ENCODE assay signal across 2 cellular contexts in the genomic region with DNA sequence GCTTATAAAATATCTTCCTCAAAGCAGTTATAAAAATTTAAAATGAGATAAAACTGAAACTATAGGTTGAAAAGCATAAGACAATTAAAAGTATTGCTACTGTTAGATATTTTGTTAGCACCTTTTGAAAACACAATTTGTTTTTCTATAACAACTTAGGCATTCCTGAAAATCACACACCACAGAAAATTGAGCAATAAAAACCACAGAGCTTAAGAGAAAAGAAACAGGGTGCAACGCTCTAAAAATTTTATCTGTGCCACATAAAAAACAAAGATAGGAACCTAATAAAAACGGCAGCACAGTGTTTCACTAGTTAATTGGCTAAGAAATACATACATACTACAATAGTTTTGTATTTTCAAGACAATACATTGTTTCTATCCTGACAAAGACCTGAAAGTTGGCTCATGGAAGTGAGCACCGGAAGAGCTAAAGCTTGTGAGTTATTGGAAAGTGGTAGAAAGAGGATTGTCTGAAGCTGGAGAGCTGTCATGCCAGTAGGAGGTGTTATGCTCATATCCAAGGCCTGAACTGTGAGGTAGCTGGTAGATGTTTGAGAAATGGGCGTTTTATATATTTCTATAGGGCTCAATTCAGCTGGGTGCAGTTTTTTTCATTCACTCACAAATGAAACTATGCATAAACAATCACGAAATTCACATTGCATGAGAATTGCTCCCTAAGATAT.
TF ChIP-seq lines count a peak whose summit lies in the region.

No MANE protein-coding gene starts in this region.

TF ChIP-seq in SK-N-SH, 30 proteins besides CTCF, POLR2A, EP300 and RAD21 (continued from another document):
- TF ChIP-seq, protein P1, sequence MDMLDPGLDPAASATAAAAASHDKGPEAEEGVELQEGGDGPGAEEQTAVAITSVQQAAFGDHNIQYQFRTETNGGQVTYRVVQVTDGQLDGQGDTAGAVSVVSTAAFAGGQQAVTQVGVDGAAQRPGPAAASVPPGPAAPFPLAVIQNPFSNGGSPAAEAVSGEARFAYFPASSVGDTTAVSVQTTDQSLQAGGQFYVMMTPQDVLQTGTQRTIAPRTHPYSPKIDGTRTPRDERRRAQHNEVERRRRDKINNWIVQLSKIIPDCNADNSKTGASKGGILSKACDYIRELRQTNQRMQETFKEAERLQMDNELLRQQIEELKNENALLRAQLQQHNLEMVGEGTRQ (IDR thresholded peaks at IDR 0.05; ENCODE audit: borderline replicate concordance, low read depth, low read length), result no peak
- no peak for TF ChIP-seq CHD2 (IDR thresholded peaks at IDR 0.05; ENCODE audit: low read length, partially characterized antibody)
- TF ChIP-seq POLR2AphosphoS5 (IDR thresholded peaks at IDR 0.05; ENCODE audit: low read depth, low read length), result no peak
- TF ChIP-seq, protein P2, sequence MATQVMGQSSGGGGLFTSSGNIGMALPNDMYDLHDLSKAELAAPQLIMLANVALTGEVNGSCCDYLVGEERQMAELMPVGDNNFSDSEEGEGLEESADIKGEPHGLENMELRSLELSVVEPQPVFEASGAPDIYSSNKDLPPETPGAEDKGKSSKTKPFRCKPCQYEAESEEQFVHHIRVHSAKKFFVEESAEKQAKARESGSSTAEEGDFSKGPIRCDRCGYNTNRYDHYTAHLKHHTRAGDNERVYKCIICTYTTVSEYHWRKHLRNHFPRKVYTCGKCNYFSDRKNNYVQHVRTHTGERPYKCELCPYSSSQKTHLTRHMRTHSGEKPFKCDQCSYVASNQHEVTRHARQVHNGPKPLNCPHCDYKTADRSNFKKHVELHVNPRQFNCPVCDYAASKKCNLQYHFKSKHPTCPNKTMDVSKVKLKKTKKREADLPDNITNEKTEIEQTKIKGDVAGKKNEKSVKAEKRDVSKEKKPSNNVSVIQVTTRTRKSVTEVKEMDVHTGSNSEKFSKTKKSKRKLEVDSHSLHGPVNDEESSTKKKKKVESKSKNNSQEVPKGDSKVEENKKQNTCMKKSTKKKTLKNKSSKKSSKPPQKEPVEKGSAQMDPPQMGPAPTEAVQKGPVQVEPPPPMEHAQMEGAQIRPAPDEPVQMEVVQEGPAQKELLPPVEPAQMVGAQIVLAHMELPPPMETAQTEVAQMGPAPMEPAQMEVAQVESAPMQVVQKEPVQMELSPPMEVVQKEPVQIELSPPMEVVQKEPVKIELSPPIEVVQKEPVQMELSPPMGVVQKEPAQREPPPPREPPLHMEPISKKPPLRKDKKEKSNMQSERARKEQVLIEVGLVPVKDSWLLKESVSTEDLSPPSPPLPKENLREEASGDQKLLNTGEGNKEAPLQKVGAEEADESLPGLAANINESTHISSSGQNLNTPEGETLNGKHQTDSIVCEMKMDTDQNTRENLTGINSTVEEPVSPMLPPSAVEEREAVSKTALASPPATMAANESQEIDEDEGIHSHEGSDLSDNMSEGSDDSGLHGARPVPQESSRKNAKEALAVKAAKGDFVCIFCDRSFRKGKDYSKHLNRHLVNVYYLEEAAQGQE (IDR thresholded peaks at IDR 0.05; ENCODE audit: low read depth, low read length), result no peak
- no peak for TF ChIP-seq RXRA (IDR thresholded peaks at IDR 0.05; ENCODE audit: borderline replicate concordance, low read depth)
- no peak for TF ChIP-seq JUND (IDR thresholded peaks at IDR 0.05)
- TF ChIP-seq ELF1 (IDR thresholded peaks at IDR 0.05), result no peak

TF ChIP-seq in SK-N-SH treated with all-trans-retinoic acid at 6 μM for 48 hours, 23 proteins besides CTCF, POLR2A, EP300 and RAD21 (continued from another document):
- TF ChIP-seq, protein P3, sequence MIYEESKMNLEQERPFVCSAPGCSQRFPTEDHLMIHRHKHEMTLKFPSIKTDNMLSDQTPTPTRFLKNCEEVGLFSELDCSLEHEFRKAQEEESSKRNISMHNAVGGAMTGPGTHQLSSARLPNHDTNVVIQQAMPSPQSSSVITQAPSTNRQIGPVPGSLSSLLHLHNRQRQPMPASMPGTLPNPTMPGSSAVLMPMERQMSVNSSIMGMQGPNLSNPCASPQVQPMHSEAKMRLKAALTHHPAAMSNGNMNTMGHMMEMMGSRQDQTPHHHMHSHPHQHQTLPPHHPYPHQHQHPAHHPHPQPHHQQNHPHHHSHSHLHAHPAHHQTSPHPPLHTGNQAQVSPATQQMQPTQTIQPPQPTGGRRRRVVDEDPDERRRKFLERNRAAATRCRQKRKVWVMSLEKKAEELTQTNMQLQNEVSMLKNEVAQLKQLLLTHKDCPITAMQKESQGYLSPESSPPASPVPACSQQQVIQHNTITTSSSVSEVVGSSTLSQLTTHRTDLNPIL (CRISPR knock-in tag; IDR thresholded peaks at IDR 0.05; ENCODE audit: low read depth), result no peak
- no peak for TF ChIP-seq OSR1 (CRISPR knock-in tag; IDR thresholded peaks at IDR 0.05)
- TF ChIP-seq TOX (CRISPR knock-in tag; IDR thresholded peaks at IDR 0.05; ENCODE audit: borderline replicate concordance), result no peak
- no peak for TF ChIP-seq ISL1 (CRISPR knock-in tag; IDR thresholded peaks at IDR 0.05)
- TF ChIP-seq, protein P4, sequence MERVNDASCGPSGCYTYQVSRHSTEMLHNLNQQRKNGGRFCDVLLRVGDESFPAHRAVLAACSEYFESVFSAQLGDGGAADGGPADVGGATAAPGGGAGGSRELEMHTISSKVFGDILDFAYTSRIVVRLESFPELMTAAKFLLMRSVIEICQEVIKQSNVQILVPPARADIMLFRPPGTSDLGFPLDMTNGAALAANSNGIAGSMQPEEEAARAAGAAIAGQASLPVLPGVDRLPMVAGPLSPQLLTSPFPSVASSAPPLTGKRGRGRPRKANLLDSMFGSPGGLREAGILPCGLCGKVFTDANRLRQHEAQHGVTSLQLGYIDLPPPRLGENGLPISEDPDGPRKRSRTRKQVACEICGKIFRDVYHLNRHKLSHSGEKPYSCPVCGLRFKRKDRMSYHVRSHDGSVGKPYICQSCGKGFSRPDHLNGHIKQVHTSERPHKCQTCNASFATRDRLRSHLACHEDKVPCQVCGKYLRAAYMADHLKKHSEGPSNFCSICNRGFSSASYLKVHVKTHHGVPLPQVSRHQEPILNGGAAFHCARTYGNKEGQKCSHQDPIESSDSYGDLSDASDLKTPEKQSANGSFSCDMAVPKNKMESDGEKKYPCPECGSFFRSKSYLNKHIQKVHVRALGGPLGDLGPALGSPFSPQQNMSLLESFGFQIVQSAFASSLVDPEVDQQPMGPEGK (CRISPR knock-in tag; IDR thresholded peaks at IDR 0.05; ENCODE audit: borderline replicate concordance), result no peak
- TF ChIP-seq ZFP3 (CRISPR knock-in tag; IDR thresholded peaks at IDR 0.05), result no peak
- TF ChIP-seq ZNF8 (CRISPR knock-in tag; IDR thresholded peaks at IDR 0.05), result no peak
- TF ChIP-seq ESRRG (CRISPR knock-in tag; IDR thresholded peaks at IDR 0.05), result no peak
- TF ChIP-seq ARNTL (CRISPR knock-in tag; IDR thresholded peaks at IDR 0.05; ENCODE audit: borderline replicate concordance, low read depth), result no peak
- no peak for TF ChIP-seq SNAI2 (CRISPR knock-in tag; IDR thresholded peaks at IDR 0.05)
- no peak for TF ChIP-seq PPARA (CRISPR knock-in tag; IDR thresholded peaks at IDR 0.05; ENCODE audit: borderline replicate concordance)
- no peak for TF ChIP-seq GLIS3 (CRISPR knock-in tag; IDR thresholded peaks at IDR 0.05)
- TF ChIP-seq RARB (CRISPR knock-in tag; IDR thresholded peaks at IDR 0.05), result no peak
- TF ChIP-seq, protein P5, sequence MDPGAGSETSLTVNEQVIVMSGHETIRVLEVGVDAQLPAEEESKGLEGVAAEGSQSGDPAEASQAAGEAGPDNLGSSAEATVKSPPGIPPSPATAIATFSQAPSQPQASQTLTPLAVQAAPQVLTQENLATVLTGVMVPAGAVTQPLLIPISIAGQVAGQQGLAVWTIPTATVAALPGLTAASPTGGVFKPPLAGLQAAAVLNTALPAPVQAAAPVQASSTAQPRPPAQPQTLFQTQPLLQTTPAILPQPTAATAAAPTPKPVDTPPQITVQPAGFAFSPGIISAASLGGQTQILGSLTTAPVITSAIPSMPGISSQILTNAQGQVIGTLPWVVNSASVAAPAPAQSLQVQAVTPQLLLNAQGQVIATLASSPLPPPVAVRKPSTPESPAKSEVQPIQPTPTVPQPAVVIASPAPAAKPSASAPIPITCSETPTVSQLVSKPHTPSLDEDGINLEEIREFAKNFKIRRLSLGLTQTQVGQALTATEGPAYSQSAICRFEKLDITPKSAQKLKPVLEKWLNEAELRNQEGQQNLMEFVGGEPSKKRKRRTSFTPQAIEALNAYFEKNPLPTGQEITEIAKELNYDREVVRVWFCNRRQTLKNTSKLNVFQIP (CRISPR knock-in tag; IDR thresholded peaks at IDR 0.05; ENCODE audit: borderline replicate concordance, low read depth), result no peak
- TF ChIP-seq, protein P6, sequence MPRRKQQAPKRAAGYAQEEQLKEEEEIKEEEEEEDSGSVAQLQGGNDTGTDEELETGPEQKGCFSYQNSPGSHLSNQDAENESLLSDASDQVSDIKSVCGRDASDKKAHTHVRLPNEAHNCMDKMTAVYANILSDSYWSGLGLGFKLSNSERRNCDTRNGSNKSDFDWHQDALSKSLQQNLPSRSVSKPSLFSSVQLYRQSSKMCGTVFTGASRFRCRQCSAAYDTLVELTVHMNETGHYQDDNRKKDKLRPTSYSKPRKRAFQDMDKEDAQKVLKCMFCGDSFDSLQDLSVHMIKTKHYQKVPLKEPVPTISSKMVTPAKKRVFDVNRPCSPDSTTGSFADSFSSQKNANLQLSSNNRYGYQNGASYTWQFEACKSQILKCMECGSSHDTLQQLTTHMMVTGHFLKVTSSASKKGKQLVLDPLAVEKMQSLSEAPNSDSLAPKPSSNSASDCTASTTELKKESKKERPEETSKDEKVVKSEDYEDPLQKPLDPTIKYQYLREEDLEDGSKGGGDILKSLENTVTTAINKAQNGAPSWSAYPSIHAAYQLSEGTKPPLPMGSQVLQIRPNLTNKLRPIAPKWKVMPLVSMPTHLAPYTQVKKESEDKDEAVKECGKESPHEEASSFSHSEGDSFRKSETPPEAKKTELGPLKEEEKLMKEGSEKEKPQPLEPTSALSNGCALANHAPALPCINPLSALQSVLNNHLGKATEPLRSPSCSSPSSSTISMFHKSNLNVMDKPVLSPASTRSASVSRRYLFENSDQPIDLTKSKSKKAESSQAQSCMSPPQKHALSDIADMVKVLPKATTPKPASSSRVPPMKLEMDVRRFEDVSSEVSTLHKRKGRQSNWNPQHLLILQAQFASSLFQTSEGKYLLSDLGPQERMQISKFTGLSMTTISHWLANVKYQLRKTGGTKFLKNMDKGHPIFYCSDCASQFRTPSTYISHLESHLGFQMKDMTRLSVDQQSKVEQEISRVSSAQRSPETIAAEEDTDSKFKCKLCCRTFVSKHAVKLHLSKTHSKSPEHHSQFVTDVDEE (CRISPR knock-in tag; IDR thresholded peaks at IDR 0.05), result no peak
TF ChIP-seq in SK-N-SH treated with all-trans-retinoic acid at 6 μM for 48 hours: peak in this region for 0.
